Comparison of ENCODE assay signal across 12 cellular contexts in genomic region chr6:25176466-25176865, GRCh38.
"Had no signal": no experiment of that assay in that cellular context is flagged by ENCODE, and none has a peak within 500 bp of the region (broad histone marks: within the 10 kb centered on the region; RNA-seq: fewer than 3 reads in every experiment).

No MANE protein-coding gene starts in this region.

- H3K27me3 ChIP-seq: esophagus muscularis mucosa, neural progenitor cell, tibial nerve had no signal

- H3K4me1 ChIP-seq: neural progenitor cell, parathyroid adenoma had no signal

- H3K27ac ChIP-seq: esophagus muscularis mucosa, neural progenitor cell, parathyroid adenoma had no signal

- H3K4me2 ChIP-seq: neural progenitor cell had no signal

- DNase-seq: activated CD4-positive, alpha-beta T cell treated with anti-CD3 and anti-CD28 coated beads, Interleukin-2, amount 10 ng/mL, durations not matched to agents 7 days and 5 days; activated gamma-delta T cell treated with Interleukin-2 at 50 U/mL for 16 hours; activated naive CD8-positive, alpha-beta T cell treated with anti-CD3 and anti-CD28 coated beads, Interleukin-2, amount 10 ng/mL, durations not matched to agents 7 days and 5 days; activated T-cell treated with anti-CD3 and anti-CD28 coated beads, Interleukin-2, amount 50 U/mL, for 24 hours; aorta; foreskin fibroblast; glutamatergic neuron; left colon had no signal

- H3K36me3 ChIP-seq: esophagus muscularis mucosa, neural progenitor cell, tibial nerve had no signal

- H2AFZ ChIP-seq: neural progenitor cell, parathyroid adenoma had no signal

- H3K9me3 ChIP-seq: esophagus muscularis mucosa, tibial nerve had no signal

- H3K4me3 ChIP-seq: esophagus muscularis mucosa, neural progenitor cell, tibial nerve had no signal

- H3K79me2 ChIP-seq: parathyroid adenoma had no signal

- H3K9ac ChIP-seq: neural progenitor cell, parathyroid adenoma had no signal
